In genomic region chr4:2483237-2483636, GRCh38 we compare ENCODE assay signal across 12 cellular contexts. TPM values are rescaled to one million over a fixed set of nuclear protein-coding genes. Genes with fewer than 3 reads are reported as not detected.
A peak's percentile ranks its signal among the peaks of the same experiment; 100 is the strongest.
DNase-seq lines count a peak whose midpoint lies in the region; ATAC-seq, FAIRE-seq and TF ChIP-seq lines count a peak whose summit lies in the region.
"Had no signal": no experiment of that assay in that cellular context is flagged by ENCODE, and none has a peak within 500 bp of the region (broad histone marks: within the 10 kb centered on the region; RNA-seq: fewer than 3 reads in every experiment).

No MANE protein-coding gene starts in this region.

- no peak for ATAC-seq in gastrocnemius medialis

- H3K27me3 Mint-ChIP-seq in CD8-positive, alpha-beta memory T cell = no peaks in the 10 kb centered on the region

- POLR2A ChIA-PET in CD8-positive, alpha-beta memory T cell (lab: Charles Lee) = interaction anchor here (0.6 to 1.9 kb wide), 4 partner anchors 15 to 53 kb away, joined by 3 to 18 read pairs (median 5); partner anchors contain the start of gene FAM193A

- FAIRE-seq in GM19239 (lab: Jason Lieb, UNC) = no peak

- H3K27me3 ChIP-seq in CD8-positive, alpha-beta memory T cell (ENCODE audit: insufficient read depth, low read length, poor library complexity, severe bottlenecking) = no peaks in the 10 kb centered on the region
- no peaks in the 10 kb centered on the region for H3K27me3 ChIP-seq in esophagus squamous epithelium
- H3K27me3 ChIP-seq in gastrocnemius medialis = no peaks in the 10 kb centered on the region
- H3K27me3 ChIP-seq in adrenal gland = no peaks in the 10 kb centered on the region

- H3K27ac ChIP-seq in CD8-positive, alpha-beta memory T cell (ENCODE audit: low read depth, low read length) = no peak overlapping the region
- H3K27ac ChIP-seq in SK-N-MC (peak overlapping the region; percentile 98; the same call in 1 of the 2 replicates), esophagus squamous epithelium (peak overlapping the region in 3 of 4 donors; percentile 20 to 62 (median 56)), gastrocnemius medialis (peak overlapping the region; percentile 2 to 66 (median 54)), adrenal gland (peak overlapping the region in 2 of 5 donors; percentile 68 to 72)
- H3K27ac ChIP-seq: PC-9 had no signal

- peaks cover 1 to 40% (median 4%) of the 10 kb centered on the region in 3 donors for H3K36me3 Mint-ChIP-seq in CD8-positive, alpha-beta memory T cell

- DNase-seq in CD8-positive, alpha-beta memory T cell = no peak
- DNase-seq in SK-N-MC (ENCODE audit: low read depth, low spot score) = no peak
- no peak for DNase-seq in esophagus squamous epithelium (lab: John Stamatoyannopoulos, UW)
- no peak for DNase-seq in gastrocnemius medialis
- no peak for DNase-seq in dermis blood vessel endothelial cell
- no peak for DNase-seq in adrenal gland
- no peak for DNase-seq in GM19240 (ENCODE audit: insufficient read length, low spot score)
- no peak for DNase-seq in GM19239 (ENCODE audit: insufficient read length, low spot score)
- DNase-seq: activated effector memory CD4-positive, alpha-beta T cell treated with anti-CD3 and anti-CD28 coated beads, Interleukin-2, amount 50 U/mL, for 16 hours; DMS79 treated with DMSO at 0.1 percent for 48 hours; NCI-H1436; PC-9 had no signal

- TF ChIP-seq POLR2A in esophagus squamous epithelium (IDR thresholded peaks at IDR 0.05) (no peak), gastrocnemius medialis (IDR thresholded peaks at IDR 0.05) (no peak), adrenal gland (IDR thresholded peaks at IDR 0.05) (no peak)

- no peaks in the 10 kb centered on the region for H3K9me3 ChIP-seq in CD8-positive, alpha-beta memory T cell (ENCODE audit: low read length)
- no peaks in the 10 kb centered on the region for H3K9me3 ChIP-seq in SK-N-MC (ENCODE audit: low read depth, low read length)
- no peaks in the 10 kb centered on the region for H3K9me3 ChIP-seq in esophagus squamous epithelium
- no peaks in the 10 kb centered on the region for H3K9me3 ChIP-seq in gastrocnemius medialis
- H3K9me3 ChIP-seq in adrenal gland (replicated peaks in 1 of 3) = no peaks in the 10 kb centered on the region

- peaks cover 90 to 94% (median 94%) of the 10 kb centered on the region in 3 donors for H3K4me1 Mint-ChIP-seq in CD8-positive, alpha-beta memory T cell

- H3K27ac Mint-ChIP-seq in CD8-positive, alpha-beta memory T cell = peak overlapping the region in 6 of 8 donors; percentile 52 to 94 (median 86)

- H3K4me3 Mint-ChIP-seq in CD8-positive, alpha-beta memory T cell = peak overlapping the region; percentile 63 to 88 (median 80)

- H3K4me1 ChIP-seq in CD8-positive, alpha-beta memory T cell (ENCODE audit: insufficient read depth, low read length) = peaks cover 95% of the 10 kb centered on the region
- H3K4me1 ChIP-seq in esophagus squamous epithelium (peaks cover 26 to 100% (median 70%) of the 10 kb centered on the region in 3 donors), gastrocnemius medialis (peaks cover 59 to 70% of the 10 kb centered on the region in 2 donors), adrenal gland (replicated peaks in 1 of 2) (peaks cover 25 to 73% of the 10 kb centered on the region in 2 donors)

- in situ Hi-C loops in gastrocnemius medialis (cut with MboI; ENCODE audit: low sequenced_read_pairs in 4 of 4) = no loop called here

- 94 to 97% methylated on average over 3 of the region's 3 CpGs for WGBS in esophagus squamous epithelium, 2 donors
- 92 to 98% (median 95%) methylated on average over 3 of the region's 3 CpGs for WGBS in adrenal gland, 4 donors

- intact Hi-C loops in esophagus squamous epithelium (cut with DNase I) (no loop called here), gastrocnemius medialis (cut with DNase I; ENCODE audit: low total_unique reads) (no loop called here), adrenal gland (cut with DNase I) (no loop called here)

- no peak overlapping the region for H3K9ac ChIP-seq in SK-N-MC (ENCODE audit: insufficient read length)

- no peak for TF ChIP-seq CTCF in esophagus squamous epithelium (IDR thresholded peaks at IDR 0.05)
- no peak for TF ChIP-seq CTCF in gastrocnemius medialis (IDR thresholded peaks at IDR 0.05 in 4 of 5, conservative IDR thresholded peaks at IDR 0.05 in 1 of 5)
- TF ChIP-seq CTCF in adrenal gland (IDR thresholded peaks at IDR 0.05) = no peak

- H3K36me3 ChIP-seq in CD8-positive, alpha-beta memory T cell (ENCODE audit: insufficient read depth, low read length) = no peaks in the 10 kb centered on the region
- H3K36me3 ChIP-seq in SK-N-MC (ENCODE audit: insufficient read depth, low read length) (peaks cover 14% of the 10 kb centered on the region; the same call in 1 of the 2 replicates), esophagus squamous epithelium (no peaks in the 10 kb centered on the region), gastrocnemius medialis (no peaks in the 10 kb centered on the region), adrenal gland (replicated peaks in 1 of 2) (no peaks in the 10 kb centered on the region)

- no peaks in the 10 kb centered on the region for H3K9me3 Mint-ChIP-seq in CD8-positive, alpha-beta memory T cell

- no peak overlapping the region for H3K4me3 ChIP-seq in CD8-positive, alpha-beta memory T cell (ENCODE audit: low read length)
- no peak overlapping the region for H3K4me3 ChIP-seq in SK-N-MC
- no peak overlapping the region for H3K4me3 ChIP-seq in esophagus squamous epithelium
- H3K4me3 ChIP-seq in gastrocnemius medialis = no peak overlapping the region
- no peak overlapping the region for H3K4me3 ChIP-seq in adrenal gland
- H3K4me3 ChIP-seq: PC-9 had no signal

- CTCF ChIA-PET in CD8-positive, alpha-beta memory T cell (lab: Charles Lee) = interaction anchor here (0.5 kb wide), 1 partner anchor 261 kb away, joined by 3 read pairs; no protein-coding TSS in a partner anchor

RNA-seq across cellular contexts. Expression of gene RNF4, which starts 14.3 kb away (rescaled TPM):
- 10 to 100 TPM; 95.4 to 98.1 TPM for total RNA-seq in CD8-positive, alpha-beta memory T cell
- polyA plus RNA-seq in CD8-positive, alpha-beta memory T cell = 94.8 TPM
- total RNA-seq in esophagus squamous epithelium (10 to 100 TPM; 29.6 to 38.1 (median 32.6) TPM), gastrocnemius medialis (10 to 100 TPM; 21.7 to 48.7 (median 34.7) TPM), dermis blood vessel endothelial cell (79.5 and 85.4 TPM in 2 replicates), adrenal gland (10 to 100 TPM; 40.7 to 78.6 (median 49.9) TPM)
- polyA plus RNA-seq in adrenal gland = 10 to 100 TPM; 14.5 to 84.1 (median 18.7) TPM

RNA-seq across cellular contexts. Expression of gene FAM193A, which starts 53.2 kb away (rescaled TPM):
- total RNA-seq in CD8-positive, alpha-beta memory T cell = 10 to 100 TPM; 25.8 to 26.9 TPM
- polyA plus RNA-seq in CD8-positive, alpha-beta memory T cell = 4.9 TPM
- total RNA-seq in esophagus squamous epithelium (10 to 100 TPM in 3 of 4 donors, 1 to 10 TPM in 1; 9.8 to 18.7 (median 16.4) TPM), gastrocnemius medialis (10 to 100 TPM; 16.7 to 18.9 (median 18.0) TPM), dermis blood vessel endothelial cell (12.4 and 16.4 TPM in 2 replicates), adrenal gland (10 to 100 TPM; 16.4 to 30.8 (median 23.4) TPM)
- 10 to 100 TPM; 12.9 to 30.5 (median 22.8) TPM for polyA plus RNA-seq in adrenal gland
